ENCODE assay signal across 7 cellular contexts in genomic region chrX:22300130-22300529, GRCh38. TPM values are rescaled to one million over a fixed set of nuclear protein-coding genes. Genes with fewer than 3 reads are reported as not detected.
DNase-seq lines count a peak whose midpoint lies in the region; ATAC-seq and TF ChIP-seq lines count a peak whose summit lies in the region.

No MANE protein-coding gene starts in this region.

- H3K79me1 ChIP-seq in IMR-90 (ENCODE audit: low read depth in 1 of 2, low read length in 2 of 2), result no peaks in the 10 kb centered on the region

- H3K4me3 ChIP-seq in IMR-90 (ENCODE audit: insufficient read depth, low read depth, low read length) (no peak overlapping the region), heart right ventricle (no peak overlapping the region)

- intact Hi-C loops in IMR-90 (cut with micrococcal nuclease) (no loop called here), heart right ventricle (cut with DNase I) (no loop called here)

- no peak overlapping the region for H2BK5ac ChIP-seq in IMR-90 (ENCODE audit: low read depth, low read length, poor library complexity, severe bottlenecking)

- WGBS in IMR-90 (ENCODE audit: extremely low coverage in 2 of 2, insufficient read length in 1 of 2), 2 experiments, result no CpG with 5 or more reads among the region's 2 CpGs
- 5 to 6% methylated on average over 2 of the region's 2 CpGs for WGBS in heart right ventricle, 2 donors

- dilution Hi-C loops in IMR-90 (cut with HindIII; ENCODE audit: low sequenced_read_pairs, unreplicated experiment), result no loop called here

- H3K27me3 ChIP-seq in IMR-90 (ENCODE audit: control insufficient read depth, insufficient read depth, low read length) (no peaks in the 10 kb centered on the region; the same call in 1 of the 2 replicates), heart right ventricle (no peaks in the 10 kb centered on the region)

- no peak overlapping the region for H4K8ac ChIP-seq in IMR-90 (ENCODE audit: low read depth in 2 of 2, low read length in 2 of 2)

- POLR2A ChIA-PET in IMR-90 (lab: Charles Lee; ENCODE audit: unreplicated experiment), result no interaction called here

- no TSS peak for BruUV-seq in IMR-90 (replicated peaks; lab: Mats Ljungman, UMichigan)

- no peak overlapping the region for H3K9ac ChIP-seq in IMR-90 (ENCODE audit: low read depth, low read length)

- TF ChIP-seq CTCF in IMR-90 (conservative IDR thresholded peaks at IDR 0.05; ENCODE audit: low read depth, low read length) (no peak), heart right ventricle (IDR thresholded peaks at IDR 0.05) (no peak)

- H3K27ac ChIP-seq in IMR-90 (ENCODE audit: insufficient read depth, low read length) (no peak overlapping the region), heart right ventricle (peak overlapping the region in 6 of 10 donors; percentile 17 to 74 (median 56))

- CTCF ChIA-PET in IMR-90 (lab: Yijun Ruan, JAX), result interaction anchor here (0.6 to 1.1 kb wide), 2 partner anchors 25 to 1562 kb away, joined by 3 to 4 read pairs; no protein-coding TSS in a partner anchor

- H2AK5ac ChIP-seq in IMR-90 (ENCODE audit: low read depth, low read length), result no peak overlapping the region

- H3K9me3 ChIP-seq in IMR-90 (ENCODE audit: control insufficient read depth, insufficient read depth, low read length) (no peaks in the 10 kb centered on the region), heart right ventricle (no peaks in the 10 kb centered on the region)

- in situ Hi-C loops in IMR-90 (cut with MboI; ENCODE audit: low sequenced_read_pairs), result no loop called here

- H3K9me1 ChIP-seq in IMR-90 (ENCODE audit: insufficient read depth, low read length), result no peaks in the 10 kb centered on the region

- H2AK9ac ChIP-seq in IMR-90 (replicated peaks; ENCODE audit: low read depth, low read length, poor library complexity), result no peak overlapping the region

- no peak overlapping the region for H3K18ac ChIP-seq in IMR-90 (ENCODE audit: low read depth, low read length)

- no peak overlapping the region for H2BK20ac ChIP-seq in IMR-90 (ENCODE audit: low read depth, low read length)

- TF ChIP-seq POLR2A in IMR-90 (IDR thresholded peaks at IDR 0.05; ENCODE audit: low read depth, low read length), result no peak

- no peaks in the 10 kb centered on the region for H3K36me3 ChIP-seq in IMR-90 (ENCODE audit: control insufficient read depth, insufficient read depth, low read length)
- no peaks in the 10 kb centered on the region for H3K36me3 ChIP-seq in heart right ventricle

- H2BK120ac ChIP-seq in IMR-90 (ENCODE audit: low read depth, low read length), result no peak overlapping the region

- no peak overlapping the region for H4K91ac ChIP-seq in IMR-90 (ENCODE audit: insufficient read depth, low read depth, low read length)

- no peaks in the 10 kb centered on the region; the same call in 1 of the 2 replicates for H3K4me1 ChIP-seq in IMR-90 (ENCODE audit: control insufficient read depth, insufficient read depth, low read length)
- H3K4me1 ChIP-seq in heart right ventricle, result peaks cover 0 to 12% (median 0%) of the 10 kb centered on the region in 9 donors

- no peak overlapping the region for H3K4ac ChIP-seq in IMR-90 (ENCODE audit: low read depth, low read length)

- ATAC-seq in GM18870 (IDR thresholded peaks at IDR 0.05; ENCODE audit: unreplicated experiment) (peak; percentile 77), IMR-90 (ENCODE audit: low read depth) (peak; percentile 60), heart right ventricle (peak; percentile 69 to 100 (median 96)), HG03571 (IDR thresholded peaks at IDR 0.05; ENCODE audit: unreplicated experiment) (no peak), GM21515 (IDR thresholded peaks at IDR 0.05; ENCODE audit: unreplicated experiment) (no peak), HG03097 (IDR thresholded peaks at IDR 0.05; ENCODE audit: low FRiP score, unreplicated experiment) (no peak)

- no peaks in the 10 kb centered on the region for H4K20me1 ChIP-seq in IMR-90 (ENCODE audit: insufficient read depth, low read length)

- H2AFZ ChIP-seq in IMR-90 (replicated peaks; ENCODE audit: low read length, poor library complexity), result no peak overlapping the region

- H4K5ac ChIP-seq in IMR-90 (ENCODE audit: low read depth, low read length), result no peak overlapping the region

- H3K14ac ChIP-seq in IMR-90 (replicated peaks; ENCODE audit: low read depth, low read length), result no peak overlapping the region

- no peak overlapping the region for H2BK15ac ChIP-seq in IMR-90 (ENCODE audit: low read depth, low read length)

- no peak overlapping the region for H3K56ac ChIP-seq in IMR-90 (ENCODE audit: extremely low read depth, insufficient read depth, low read length)

- DNase-seq in IMR-90 (peak; percentile 67), RPMI7951 (ENCODE audit: low read depth) (peak; percentile 73), heart right ventricle (peak in 1 of 2 donors; percentile 16)

- TF ChIP-seq RAD21 in IMR-90 (IDR thresholded peaks at IDR 0.05; ENCODE audit: low read length), result no peak

- H3K23ac ChIP-seq in IMR-90 (ENCODE audit: low read depth, low read length), result no peak overlapping the region

- peak overlapping the region; percentile 36 for H3K4me2 ChIP-seq in IMR-90 (ENCODE audit: low read depth, low read length)

TF ChIP-seq in IMR-90, 13 proteins besides CTCF, POLR2A, EP300 and RAD21:
- TF ChIP-seq CEBPB (IDR thresholded peaks at IDR 0.05; ENCODE audit: low read depth, low read length) (peak; percentile 57), USF2 (IDR thresholded peaks at IDR 0.05; ENCODE audit: low read depth, low read length) (no peak), RCOR1 (IDR thresholded peaks at IDR 0.05; ENCODE audit: insufficient replicate concordance, low read length) (no peak), FOS (IDR thresholded peaks at IDR 0.05; ENCODE audit: low read depth, low read length) (no peak), RFX5 (IDR thresholded peaks at IDR 0.05; ENCODE audit: low read depth, low read length) (no peak)

RNA-seq across cellular contexts. Expression of gene CBLL2, which starts 27.4 kb away (rescaled TPM):
- total RNA-seq in IMR-90 (2012; rRNA removed) (not detected in 2 replicates), heart right ventricle (not detected)
- polyA plus RNA-seq in IMR-90 (2012; rRNA removed) (not detected in 2 replicates), heart right ventricle (not detected)
- polyA plus RNA-seq in IMR-90 (2012; cell fraction: cytosol; rRNA removed), result not detected in 2 replicates
- polyA plus RNA-seq in IMR-90 (2012; cell fraction: nucleus; rRNA removed; ENCODE audit: low replicate concordance), result not detected in 2 replicates
- total RNA-seq in RPMI7951 (2014; rRNA removed; shearing (Covaris generic)), result not detected in 2 replicates

Comparison
In these comparisons a context has a peak if more than half of its experiments do, and no peak if none do; other contexts are left out.
1. ATAC-seq: peak in GM18870 (single experiment), IMR-90 (single experiment) and heart right ventricle (8 of 8); none in HG03571 (single experiment), GM21515 (single experiment) and HG03097 (single experiment).